1 cellular context compared by ENCODE assay signal in the genomic region with DNA sequence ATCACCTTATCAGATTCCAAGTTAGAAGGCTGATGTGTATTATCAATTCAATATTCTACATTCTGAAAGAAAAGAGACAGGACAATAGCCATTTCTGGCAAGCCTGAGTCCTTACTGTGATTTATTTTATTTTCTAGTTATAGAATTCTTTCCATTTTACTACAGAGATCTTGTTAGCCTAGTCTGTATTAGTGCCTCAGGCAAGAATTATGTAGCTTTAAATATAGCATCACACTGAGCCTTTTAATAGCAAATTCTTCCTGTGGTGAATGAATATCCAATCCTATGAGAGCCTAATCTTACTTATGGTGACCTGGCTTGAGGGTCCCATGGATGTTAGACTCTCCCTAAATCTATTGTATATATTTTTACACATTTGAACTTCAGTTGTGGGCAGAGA.
TF ChIP-seq lines count a peak whose summit lies in the region.

No MANE protein-coding gene starts in this region.

TF ChIP-seq in H1, 55 proteins besides CTCF, POLR2A, EP300 and RAD21 (continued from another document):
- TF ChIP-seq, protein P1, sequence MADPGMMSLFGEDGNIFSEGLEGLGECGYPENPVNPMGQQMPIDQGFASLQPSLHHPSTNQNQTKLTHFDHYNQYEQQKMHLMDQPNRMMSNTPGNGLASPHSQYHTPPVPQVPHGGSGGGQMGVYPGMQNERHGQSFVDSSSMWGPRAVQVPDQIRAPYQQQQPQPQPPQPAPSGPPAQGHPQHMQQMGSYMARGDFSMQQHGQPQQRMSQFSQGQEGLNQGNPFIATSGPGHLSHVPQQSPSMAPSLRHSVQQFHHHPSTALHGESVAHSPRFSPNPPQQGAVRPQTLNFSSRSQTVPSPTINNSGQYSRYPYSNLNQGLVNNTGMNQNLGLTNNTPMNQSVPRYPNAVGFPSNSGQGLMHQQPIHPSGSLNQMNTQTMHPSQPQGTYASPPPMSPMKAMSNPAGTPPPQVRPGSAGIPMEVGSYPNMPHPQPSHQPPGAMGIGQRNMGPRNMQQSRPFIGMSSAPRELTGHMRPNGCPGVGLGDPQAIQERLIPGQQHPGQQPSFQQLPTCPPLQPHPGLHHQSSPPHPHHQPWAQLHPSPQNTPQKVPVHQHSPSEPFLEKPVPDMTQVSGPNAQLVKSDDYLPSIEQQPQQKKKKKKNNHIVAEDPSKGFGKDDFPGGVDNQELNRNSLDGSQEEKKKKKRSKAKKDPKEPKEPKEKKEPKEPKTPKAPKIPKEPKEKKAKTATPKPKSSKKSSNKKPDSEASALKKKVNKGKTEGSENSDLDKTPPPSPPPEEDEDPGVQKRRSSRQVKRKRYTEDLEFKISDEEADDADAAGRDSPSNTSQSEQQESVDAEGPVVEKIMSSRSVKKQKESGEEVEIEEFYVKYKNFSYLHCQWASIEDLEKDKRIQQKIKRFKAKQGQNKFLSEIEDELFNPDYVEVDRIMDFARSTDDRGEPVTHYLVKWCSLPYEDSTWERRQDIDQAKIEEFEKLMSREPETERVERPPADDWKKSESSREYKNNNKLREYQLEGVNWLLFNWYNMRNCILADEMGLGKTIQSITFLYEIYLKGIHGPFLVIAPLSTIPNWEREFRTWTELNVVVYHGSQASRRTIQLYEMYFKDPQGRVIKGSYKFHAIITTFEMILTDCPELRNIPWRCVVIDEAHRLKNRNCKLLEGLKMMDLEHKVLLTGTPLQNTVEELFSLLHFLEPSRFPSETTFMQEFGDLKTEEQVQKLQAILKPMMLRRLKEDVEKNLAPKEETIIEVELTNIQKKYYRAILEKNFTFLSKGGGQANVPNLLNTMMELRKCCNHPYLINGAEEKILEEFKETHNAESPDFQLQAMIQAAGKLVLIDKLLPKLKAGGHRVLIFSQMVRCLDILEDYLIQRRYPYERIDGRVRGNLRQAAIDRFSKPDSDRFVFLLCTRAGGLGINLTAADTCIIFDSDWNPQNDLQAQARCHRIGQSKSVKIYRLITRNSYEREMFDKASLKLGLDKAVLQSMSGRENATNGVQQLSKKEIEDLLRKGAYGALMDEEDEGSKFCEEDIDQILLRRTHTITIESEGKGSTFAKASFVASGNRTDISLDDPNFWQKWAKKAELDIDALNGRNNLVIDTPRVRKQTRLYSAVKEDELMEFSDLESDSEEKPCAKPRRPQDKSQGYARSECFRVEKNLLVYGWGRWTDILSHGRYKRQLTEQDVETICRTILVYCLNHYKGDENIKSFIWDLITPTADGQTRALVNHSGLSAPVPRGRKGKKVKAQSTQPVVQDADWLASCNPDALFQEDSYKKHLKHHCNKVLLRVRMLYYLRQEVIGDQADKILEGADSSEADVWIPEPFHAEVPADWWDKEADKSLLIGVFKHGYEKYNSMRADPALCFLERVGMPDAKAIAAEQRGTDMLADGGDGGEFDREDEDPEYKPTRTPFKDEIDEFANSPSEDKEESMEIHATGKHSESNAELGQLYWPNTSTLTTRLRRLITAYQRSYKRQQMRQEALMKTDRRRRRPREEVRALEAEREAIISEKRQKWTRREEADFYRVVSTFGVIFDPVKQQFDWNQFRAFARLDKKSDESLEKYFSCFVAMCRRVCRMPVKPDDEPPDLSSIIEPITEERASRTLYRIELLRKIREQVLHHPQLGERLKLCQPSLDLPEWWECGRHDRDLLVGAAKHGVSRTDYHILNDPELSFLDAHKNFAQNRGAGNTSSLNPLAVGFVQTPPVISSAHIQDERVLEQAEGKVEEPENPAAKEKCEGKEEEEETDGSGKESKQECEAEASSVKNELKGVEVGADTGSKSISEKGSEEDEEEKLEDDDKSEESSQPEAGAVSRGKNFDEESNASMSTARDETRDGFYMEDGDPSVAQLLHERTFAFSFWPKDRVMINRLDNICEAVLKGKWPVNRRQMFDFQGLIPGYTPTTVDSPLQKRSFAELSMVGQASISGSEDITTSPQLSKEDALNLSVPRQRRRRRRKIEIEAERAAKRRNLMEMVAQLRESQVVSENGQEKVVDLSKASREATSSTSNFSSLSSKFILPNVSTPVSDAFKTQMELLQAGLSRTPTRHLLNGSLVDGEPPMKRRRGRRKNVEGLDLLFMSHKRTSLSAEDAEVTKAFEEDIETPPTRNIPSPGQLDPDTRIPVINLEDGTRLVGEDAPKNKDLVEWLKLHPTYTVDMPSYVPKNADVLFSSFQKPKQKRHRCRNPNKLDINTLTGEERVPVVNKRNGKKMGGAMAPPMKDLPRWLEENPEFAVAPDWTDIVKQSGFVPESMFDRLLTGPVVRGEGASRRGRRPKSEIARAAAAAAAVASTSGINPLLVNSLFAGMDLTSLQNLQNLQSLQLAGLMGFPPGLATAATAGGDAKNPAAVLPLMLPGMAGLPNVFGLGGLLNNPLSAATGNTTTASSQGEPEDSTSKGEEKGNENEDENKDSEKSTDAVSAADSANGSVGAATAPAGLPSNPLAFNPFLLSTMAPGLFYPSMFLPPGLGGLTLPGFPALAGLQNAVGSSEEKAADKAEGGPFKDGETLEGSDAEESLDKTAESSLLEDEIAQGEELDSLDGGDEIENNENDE (IDR thresholded peaks at IDR 0.05; ENCODE audit: insufficient replicate concordance, low read length): no peak
- TF ChIP-seq GTF2F1 (IDR thresholded peaks at IDR 0.05; ENCODE audit: borderline replicate concordance, low read depth, low read length): no peak
